In genomic region chr1:225880636-225881035, GRCh38 we compare ENCODE assay signal across 9 cellular contexts. TPM values are rescaled to one million over a fixed set of nuclear protein-coding genes. Genes with fewer than 3 reads are reported as not detected.
DNase-seq lines count a peak whose midpoint lies in the region; ATAC-seq lines count a peak whose summit lies in the region.
"Had no signal": no experiment of that assay in that cellular context is flagged by ENCODE, and none has a peak within 500 bp of the region (broad histone marks: within the 10 kb centered on the region; RNA-seq: fewer than 3 reads in every experiment).

No MANE protein-coding gene starts in this region.

- peak overlapping the region; percentile 87 for H3K4me3 Mint-ChIP-seq in T-helper 1 cell treated with Interleukin-12 subunit alpha and Interleukin-12 subunit beta and Interleukin-4 antibody, amounts not matched to agents 30 μg/mL and 1 μg/mL, for 36 hours
- peak overlapping the region; percentile 87 for H3K4me3 Mint-ChIP-seq in activated CD8-positive, alpha-beta T cell treated with anti-CD3 and anti-CD28 coated beads, Interleukin-2, amount 10 ng/mL, durations not matched to agents 7 days and 5 days
- H3K4me3 Mint-ChIP-seq in stimulated activated memory B cell treated with anti-CD40 and anti-IgM and Interleukin-4, amounts not matched to agents 10 μg/mL and 1 μg/mL and 100 μg/mL, for 72 hours = peak overlapping the region; percentile 93

- H3K9me3 Mint-ChIP-seq in T-helper 1 cell treated with Interleukin-12 subunit alpha and Interleukin-12 subunit beta and Interleukin-4 antibody, amounts not matched to agents 30 μg/mL and 1 μg/mL, for 36 hours = no peaks in the 10 kb centered on the region
- H3K9me3 Mint-ChIP-seq in activated CD8-positive, alpha-beta T cell treated with anti-CD3 and anti-CD28 coated beads, Interleukin-2, amount 10 ng/mL, durations not matched to agents 7 days and 5 days (ENCODE audit: insufficient read depth) = no peaks in the 10 kb centered on the region
- no peaks in the 10 kb centered on the region for H3K9me3 Mint-ChIP-seq in stimulated activated memory B cell treated with anti-CD40 and anti-IgM and Interleukin-4, amounts not matched to agents 10 μg/mL and 1 μg/mL and 100 μg/mL, for 72 hours

- H3K36me3 Mint-ChIP-seq in T-helper 1 cell treated with Interleukin-12 subunit alpha and Interleukin-12 subunit beta and Interleukin-4 antibody, amounts not matched to agents 30 μg/mL and 1 μg/mL, for 36 hours (ENCODE audit: low read depth) = peaks cover 24% of the 10 kb centered on the region
- peaks cover 36% of the 10 kb centered on the region for H3K36me3 Mint-ChIP-seq in activated CD8-positive, alpha-beta T cell treated with anti-CD3 and anti-CD28 coated beads, Interleukin-2, amount 10 ng/mL, durations not matched to agents 7 days and 5 days (ENCODE audit: low read depth)
- peaks cover 11% of the 10 kb centered on the region for H3K36me3 Mint-ChIP-seq in stimulated activated memory B cell treated with anti-CD40 and anti-IgM and Interleukin-4, amounts not matched to agents 10 μg/mL and 1 μg/mL and 100 μg/mL, for 72 hours

- POLR2A ChIA-PET in activated CD8-positive, alpha-beta T cell treated with anti-CD3 and anti-CD28 coated beads, Interleukin-2, amount 10 ng/mL, durations not matched to agents 7 days and 5 days (lab: Charles Lee) = interaction anchor here (0.7 to 5.5 kb wide), 8 partner anchors 14 to 182 kb away, joined by 3 to 50 read pairs (median 5); partner anchors contain the start of genes H3-3A, PYCR2 and SRP9

- H3K27me3 Mint-ChIP-seq in T-helper 1 cell treated with Interleukin-12 subunit alpha and Interleukin-12 subunit beta and Interleukin-4 antibody, amounts not matched to agents 30 μg/mL and 1 μg/mL, for 36 hours (ENCODE audit: low read depth) = peaks cover 14% of the 10 kb centered on the region
- H3K27me3 Mint-ChIP-seq in activated CD8-positive, alpha-beta T cell treated with anti-CD3 and anti-CD28 coated beads, Interleukin-2, amount 10 ng/mL, durations not matched to agents 7 days and 5 days (ENCODE audit: low read depth) = peaks cover 8% of the 10 kb centered on the region
- H3K27me3 Mint-ChIP-seq in stimulated activated memory B cell treated with anti-CD40 and anti-IgM and Interleukin-4, amounts not matched to agents 10 μg/mL and 1 μg/mL and 100 μg/mL, for 72 hours = no peaks in the 10 kb centered on the region

- CTCF ChIA-PET in activated CD8-positive, alpha-beta T cell treated with anti-CD3 and anti-CD28 coated beads, Interleukin-2, amount 10 ng/mL, durations not matched to agents 7 days and 5 days (lab: Charles Lee) = interaction anchor here (1.0 to 8.0 kb wide), 10 partner anchors 10 to 406 kb away, joined by 3 to 63 read pairs (median 9); partner anchors contain the start of gene SRP9

- H3K4me1 Mint-ChIP-seq in T-helper 1 cell treated with Interleukin-12 subunit alpha and Interleukin-12 subunit beta and Interleukin-4 antibody, amounts not matched to agents 30 μg/mL and 1 μg/mL, for 36 hours (ENCODE audit: low read depth) = peaks cover 51% of the 10 kb centered on the region
- H3K4me1 Mint-ChIP-seq in activated CD8-positive, alpha-beta T cell treated with anti-CD3 and anti-CD28 coated beads, Interleukin-2, amount 10 ng/mL, durations not matched to agents 7 days and 5 days (ENCODE audit: low read depth) = peaks cover 68% of the 10 kb centered on the region
- H3K4me1 Mint-ChIP-seq in stimulated activated memory B cell treated with anti-CD40 and anti-IgM and Interleukin-4, amounts not matched to agents 10 μg/mL and 1 μg/mL and 100 μg/mL, for 72 hours = peaks cover 59% of the 10 kb centered on the region

- peak overlapping the region; percentile 71 for H3K27ac Mint-ChIP-seq in T-helper 1 cell treated with Interleukin-12 subunit alpha and Interleukin-12 subunit beta and Interleukin-4 antibody, amounts not matched to agents 30 μg/mL and 1 μg/mL, for 36 hours
- H3K27ac Mint-ChIP-seq in activated CD8-positive, alpha-beta T cell treated with anti-CD3 and anti-CD28 coated beads, Interleukin-2, amount 10 ng/mL, durations not matched to agents 7 days and 5 days = peak overlapping the region; percentile 92
- peak overlapping the region; percentile 54 for H3K27ac Mint-ChIP-seq in stimulated activated memory B cell treated with anti-CD40 and anti-IgM and Interleukin-4, amounts not matched to agents 10 μg/mL and 1 μg/mL and 100 μg/mL, for 72 hours

- no peak for ATAC-seq in activated CD8-positive, alpha-beta T cell treated with anti-CD3 and anti-CD28 coated beads, Interleukin-2, amount 10 ng/mL, durations not matched to agents 7 days and 5 days
- no peak for ATAC-seq in stimulated activated memory B cell treated with anti-CD40 and anti-IgM and Interleukin-4, amounts not matched to agents 10 μg/mL and 1 μg/mL and 100 μg/mL, for 72 hours
- no peak for ATAC-seq in HG03354 (IDR thresholded peaks at IDR 0.05; ENCODE audit: poor library complexity, severe bottlenecking, unreplicated experiment)

- DNase-seq in T-helper 1 cell (no peak), islet precursor cell (peak; percentile 37), NCI-H2107 treated with DMSO at 0.1 percent for 48 hours (lab: John Stamatoyannopoulos, UW; ENCODE audit: unreplicated experiment) (no peak), NCI-H2227 (lab: John Stamatoyannopoulos, UW; ENCODE audit: unreplicated experiment) (no peak)
- DNase-seq in activated CD8-positive, alpha-beta T cell treated with anti-CD3 and anti-CD28 coated beads, Interleukin-2, amount 10 ng/mL, durations not matched to agents 7 days and 5 days = no peak
- DNase-seq: Kasumi-1 had no signal

RNA-seq across cellular contexts. Expression of gene TMEM63A, which starts 1.5 kb away (rescaled TPM):
- 10 to 100 TPM; 83.5 to 85.8 TPM for total RNA-seq in activated CD8-positive, alpha-beta T cell treated with anti-CD3 and anti-CD28 coated beads, Interleukin-2, amount 10 ng/mL, durations not matched to agents 7 days and 5 days

RNA-seq across cellular contexts. Expression of gene LEFTY1, which starts 8.3 kb away (rescaled TPM):
- total RNA-seq in activated CD8-positive, alpha-beta T cell treated with anti-CD3 and anti-CD28 coated beads, Interleukin-2, amount 10 ng/mL, durations not matched to agents 7 days and 5 days = not detected

RNA-seq across cellular contexts. Expression of gene PYCR2, which starts 43.4 kb away (rescaled TPM):
- 100 to 1,000 TPM; 122 to 126 TPM for total RNA-seq in activated CD8-positive, alpha-beta T cell treated with anti-CD3 and anti-CD28 coated beads, Interleukin-2, amount 10 ng/mL, durations not matched to agents 7 days and 5 days
